ENCODE assay signal across 15 cellular contexts in genomic region chr18:74396252-74397204, GRCh38.
DNase-seq lines count a peak whose midpoint lies in the region; ATAC-seq, FAIRE-seq and TF ChIP-seq lines count a peak whose summit lies in the region.
"Had no signal": no experiment of that assay in that cellular context is flagged by ENCODE, and none has a peak within 500 bp of the region (broad histone marks: within the 10 kb centered on the region; RNA-seq: fewer than 3 reads in every experiment).

No MANE protein-coding gene starts in this region.

- no peak for FAIRE-seq in GM19239 (lab: Jason Lieb, UNC)
- FAIRE-seq: G401.6, GM12892, H1 had no signal

- no peaks in the 10 kb centered on the region for H3K36me3 Mint-ChIP-seq in stimulated activated naive B cell treated with anti-CD40 and anti-IgM and Interleukin-4, amounts not matched to agents 10 μg/mL and 1 μg/mL and 100 μg/mL, for 72 hours

- no peak overlapping the region for H3K27ac Mint-ChIP-seq in stimulated activated naive B cell treated with anti-CD40 and anti-IgM and Interleukin-4, amounts not matched to agents 10 μg/mL and 1 μg/mL and 100 μg/mL, for 72 hours

- TF ChIP-seq CTCF in fibroblast of mammary gland (conservative IDR thresholded peaks at IDR 0.05; ENCODE audit: control insufficient read depth, insufficient read depth, low read depth, low read length): no peak

- H3K4me1 Mint-ChIP-seq in stimulated activated naive B cell treated with anti-CD40 and anti-IgM and Interleukin-4, amounts not matched to agents 10 μg/mL and 1 μg/mL and 100 μg/mL, for 72 hours: no peaks in the 10 kb centered on the region

- peaks cover 15 to 26% of the 10 kb centered on the region in 2 donors for H3K27me3 Mint-ChIP-seq in stimulated activated naive B cell treated with anti-CD40 and anti-IgM and Interleukin-4, amounts not matched to agents 10 μg/mL and 1 μg/mL and 100 μg/mL, for 72 hours

- no peak for ATAC-seq in stimulated activated naive B cell treated with anti-CD40 and anti-IgM and Interleukin-4, amounts not matched to agents 10 μg/mL and 1 μg/mL and 100 μg/mL, for 72 hours (replicated peaks)
- ATAC-seq: activated CD4-positive, CD25-positive, alpha-beta regulatory T cell treated with anti-CD3 and anti-CD28 coated beads, Interleukin-2, amount 50 U/mL, for 24 hours had no signal

- H3K4me3 Mint-ChIP-seq in stimulated activated naive B cell treated with anti-CD40 and anti-IgM and Interleukin-4, amounts not matched to agents 10 μg/mL and 1 μg/mL and 100 μg/mL, for 72 hours: no peak overlapping the region

- H3K4me3 ChIP-seq in fibroblast of mammary gland (ENCODE audit: control insufficient read depth, low read depth, low read length): no peak overlapping the region
- H3K4me3 ChIP-seq: sigmoid colon had no signal

- DNase-seq in DMS79 treated with DMSO at 0.1 percent for 48 hours (lab: John Stamatoyannopoulos, UW) (peak; percentile 47), NCI-H524 treated with DMSO at 0.1 percent for 48 hours (lab: John Stamatoyannopoulos, UW) (peak; percentile 17), fibroblast of mammary gland (ENCODE audit: low read depth) (peak; percentile 24), myocyte (ENCODE audit: low read depth) (peak; percentile 45), NCI-H510A treated with DMSO at 0.1 percent for 48 hours (lab: John Stamatoyannopoulos, UW) (no peak), GM19239 (ENCODE audit: insufficient read length, low spot score) (no peak), EL (no peak)
- DNase-seq in stimulated activated naive B cell treated with anti-CD40 and anti-IgM and Interleukin-4, amounts not matched to agents 10 μg/mL and 1 μg/mL and 100 μg/mL, for 72 hours: no peak
- DNase-seq: anterior cingulate cortex, midbrain, sigmoid colon had no signal

- no peaks in the 10 kb centered on the region for H3K9me3 Mint-ChIP-seq in stimulated activated naive B cell treated with anti-CD40 and anti-IgM and Interleukin-4, amounts not matched to agents 10 μg/mL and 1 μg/mL and 100 μg/mL, for 72 hours

Comparison
In these comparisons a context has a peak if more than half of its experiments do, and no peak if none do; other contexts are left out.
1. DNase-seq: peak in DMS79 treated with DMSO at 0.1 percent for 48 hours (single experiment), NCI-H524 treated with DMSO at 0.1 percent for 48 hours (single experiment), fibroblast of mammary gland (single experiment) and myocyte (single experiment); none in NCI-H510A treated with DMSO at 0.1 percent for 48 hours (single experiment), GM19239 (single experiment), stimulated activated naive B cell treated with anti-CD40 and anti-IgM and Interleukin-4, amounts not matched to agents 10 μg/mL and 1 μg/mL and 100 μg/mL, for 72 hours (single experiment) and EL (single experiment).